ENCODE assay signal across 1 cellular context in genomic region chr17:31517524-31517923, GRCh38.
TF ChIP-seq lines count a peak whose summit lies in the region.

No MANE protein-coding gene starts in this region.

TF ChIP-seq in HepG2, 621 proteins besides CTCF, POLR2A, EP300 and RAD21 (continued from another document):
- TF ChIP-seq ZNF749 (CRISPR knock-in tag; IDR thresholded peaks at IDR 0.05; ENCODE audit: borderline replicate concordance) = no peak
- TF ChIP-seq ZNF782 (CRISPR knock-in tag; IDR thresholded peaks at IDR 0.05; ENCODE audit: borderline replicate concordance) = no peak
- TF ChIP-seq STAG1 (CRISPR knock-in tag; IDR thresholded peaks at IDR 0.05) = peak; percentile 88
